9 cellular contexts compared by ENCODE assay signal in genomic region chrY:8379800-8380199, GRCh38.
"Had no signal": no experiment of that assay in that cellular context is flagged by ENCODE, and none has a peak within 500 bp of the region (broad histone marks: within the 10 kb centered on the region; RNA-seq: fewer than 3 reads in every experiment).

No MANE protein-coding gene starts in this region.

- DNase-seq: GM23248, GOT3, H7, H9, HCEC 1CT, HFFc6 had no signal

- H3K9me3 ChIP-seq: HAP-1 had no signal

- H3K4me1 ChIP-seq: HAP-1 had no signal

- H3K27ac ChIP-seq: GM23248 had no signal

- H3K4me3 ChIP-seq: GM23248, GM23338, HAP-1 had no signal

- H3K36me3 ChIP-seq: HAP-1 had no signal

- ATAC-seq: GM23338, HCT116 had no signal
